8 cellular contexts compared by ENCODE assay signal in genomic region chr9:128361296-128361980, GRCh38. TPM values are rescaled to one million over a fixed set of nuclear protein-coding genes. Genes with fewer than 3 reads are reported as not detected.
A peak's percentile ranks its signal among the peaks of the same experiment; 100 is the strongest.
DNase-seq lines count a peak whose midpoint lies in the region; ATAC-seq and TF ChIP-seq lines count a peak whose summit lies in the region.

No MANE protein-coding gene starts in this region.

- no peaks in the 10 kb centered on the region for H3K36me3 Mint-ChIP-seq in activated T-cell treated with anti-CD3 and anti-CD28 coated beads, Interleukin-2, amount 50 U/mL, for 72 hours (ENCODE audit: insufficient read depth in 2 of 2)

- peak in 1 of 2 donors; percentile 16 for ATAC-seq in activated T-cell treated with anti-CD3 and anti-CD28 coated beads, Interleukin-2, amount 50 U/mL, for 72 hours (replicated peaks in 1 of 2)
- ATAC-seq in lung (ENCODE audit: insufficient read depth, low FRiP score), result peak; percentile 23
- ATAC-seq in HG03520 (IDR thresholded peaks at IDR 0.05; ENCODE audit: unreplicated experiment), result no peak
- ATAC-seq in HG02798 (IDR thresholded peaks at IDR 0.05; ENCODE audit: poor library complexity, unreplicated experiment), result no peak

- no peak for TF ChIP-seq EP300 in transverse colon (IDR thresholded peaks at IDR 0.05; ENCODE audit: low read depth)

- no peaks in the 10 kb centered on the region for H3K9me3 Mint-ChIP-seq in activated T-cell treated with anti-CD3 and anti-CD28 coated beads, Interleukin-2, amount 50 U/mL, for 72 hours

- no peak for TF ChIP-seq CTCF in lung (IDR thresholded peaks at IDR 0.05; ENCODE audit: control extremely low read depth, extremely low read depth)
- TF ChIP-seq CTCF in transverse colon (IDR thresholded peaks at IDR 0.05), result no peak

- no peak for TF ChIP-seq POLR2A in transverse colon (IDR thresholded peaks at IDR 0.05)

- peaks cover 0 to 2% of the 10 kb centered on the region in 2 donors for H3K4me1 ChIP-seq in lung (ENCODE audit: control insufficient read depth in 2 of 2, insufficient read depth in 2 of 2, low read length in 2 of 2)
- peaks cover 6 to 23% (median 20%) of the 10 kb centered on the region in 4 donors for H3K4me1 ChIP-seq in transverse colon

- in situ Hi-C loops in transverse colon (cut with MboI; ENCODE audit: low pct_ligation_motif_present in 1 of 4, low pct_unique_long_range_greater_than_20kb in 1 of 4, low sequenced_read_pairs in 3 of 4), result no loop called here

- H3K9me3 ChIP-seq in lung (ENCODE audit: control insufficient read depth in 2 of 2, insufficient read depth in 1 of 2, low read length in 1 of 2), result no peaks in the 10 kb centered on the region
- H3K9me3 ChIP-seq in transverse colon, result no peaks in the 10 kb centered on the region

- intact Hi-C loops in transverse colon (cut with DNase I; ENCODE audit: low total_unique reads), result no loop called here

- H3K27me3 Mint-ChIP-seq in activated T-cell treated with anti-CD3 and anti-CD28 coated beads, Interleukin-2, amount 50 U/mL, for 72 hours (ENCODE audit: low read depth), result no peaks in the 10 kb centered on the region

- H3K4me3 Mint-ChIP-seq in activated T-cell treated with anti-CD3 and anti-CD28 coated beads, Interleukin-2, amount 50 U/mL, for 72 hours, result peak overlapping the region; percentile 62 to 86

- H3K27ac ChIP-seq in angular gyrus (ENCODE audit: low read depth, low read length) (peak overlapping the region; percentile 97), lung (ENCODE audit: low read depth in 1 of 2, low read length in 1 of 2) (peak overlapping the region in 1 of 2 donors; percentile 79), transverse colon (peak overlapping the region; percentile 23 to 71 (median 56))

- H3K4me3 ChIP-seq in lung (no peak overlapping the region), transverse colon (peak overlapping the region in 2 of 4 donors; percentile 32 to 53)

- peaks cover 16% of the 10 kb centered on the region for H3K4me1 Mint-ChIP-seq in activated T-cell treated with anti-CD3 and anti-CD28 coated beads, Interleukin-2, amount 50 U/mL, for 72 hours (ENCODE audit: low read depth)

- H3K27me3 ChIP-seq in lung (ENCODE audit: control insufficient read depth, insufficient read depth) (no peaks in the 10 kb centered on the region), transverse colon (no peaks in the 10 kb centered on the region)

- H3K27ac Mint-ChIP-seq in activated T-cell treated with anti-CD3 and anti-CD28 coated beads, Interleukin-2, amount 50 U/mL, for 72 hours, result no peak overlapping the region

- 50 to 63% methylated on average over 14 of the region's 14 CpGs for WGBS in lung, 2 donors
- WGBS in transverse colon (ENCODE audit: low coverage in 1 of 2), 2 donors, result 49% methylated on average over 14 of the region's 14 CpGs; no CpG with 5 or more reads in 1 of the 2 donors

- DNase-seq in activated T-cell treated with anti-CD3 and anti-CD28 coated beads, Interleukin-2, amount 50 U/mL, for 72 hours, result no peak
- DNase-seq in activated T-cell treated with anti-CD3 and anti-CD28 coated beads, Interleukin-2, amount 50 U/mL, for 48 hours, result no peak
- DNase-seq in lung (ENCODE audit: low spot score) (no peak), transverse colon (no peak), NCI-H774 (lab: John Stamatoyannopoulos, UW) (no peak)

- peaks cover 0 to 6% of the 10 kb centered on the region in 2 donors for H3K36me3 ChIP-seq in lung (ENCODE audit: control insufficient read depth in 2 of 2, insufficient read depth in 2 of 2, low read length in 2 of 2)
- H3K36me3 ChIP-seq in transverse colon, result no peaks in the 10 kb centered on the region

RNA-seq across cellular contexts. Expression of gene URM1, which starts 9.7 kb away (rescaled TPM):
- total RNA-seq in activated T-cell treated with anti-CD3 and anti-CD28 coated beads, Interleukin-2, amount 50 U/mL, for 72 hours, result 10 to 100 TPM; 62.8 to 69.3 TPM
- total RNA-seq in lung, result 10 to 100 TPM; 57.1 to 67.2 TPM
- polyA plus RNA-seq in lung, result 10 to 100 TPM; 35.1 to 65.6 TPM
- 10 to 100 TPM; 24.7 to 37.5 (median 27.9) TPM for total RNA-seq in transverse colon

RNA-seq across cellular contexts. Expression of gene SLC27A4, which starts 21.1 kb away (rescaled TPM):
- 10 to 100 TPM; 10.2 to 10.8 TPM for total RNA-seq in activated T-cell treated with anti-CD3 and anti-CD28 coated beads, Interleukin-2, amount 50 U/mL, for 72 hours
- total RNA-seq in lung, result 10 to 100 TPM in 1 of 2 donors, 1 to 10 TPM in 1; 6.8 to 25.2 TPM
- polyA plus RNA-seq in lung, result 10 to 100 TPM; 23.3 to 29.7 TPM
- 10 to 100 TPM; 26.3 to 92.4 (median 44.2) TPM for total RNA-seq in transverse colon

RNA-seq across cellular contexts. Expression of gene COQ4, which starts 38.8 kb away (rescaled TPM):
- 10 to 100 TPM; 29.4 to 35.8 TPM for total RNA-seq in activated T-cell treated with anti-CD3 and anti-CD28 coated beads, Interleukin-2, amount 50 U/mL, for 72 hours
- total RNA-seq in lung (10 to 100 TPM; 32.4 to 63.8 TPM), transverse colon (100 to 1,000 TPM in 3 of 4 donors, 10 to 100 TPM in 1; 90.8 to 117 (median 109) TPM)
- 10 to 100 TPM; 40.8 to 57.5 TPM for polyA plus RNA-seq in lung

RNA-seq across cellular contexts. Expression of gene TRUB2, which starts 39.2 kb away (rescaled TPM):
- total RNA-seq in activated T-cell treated with anti-CD3 and anti-CD28 coated beads, Interleukin-2, amount 50 U/mL, for 72 hours, result 10 to 100 TPM; 17.6 to 24.4 TPM
- total RNA-seq in lung, result 10 to 100 TPM; 17.2 to 28.9 TPM
- polyA plus RNA-seq in lung, result 10 to 100 TPM; 14.6 to 17.1 TPM
- 10 to 100 TPM in 3 of 4 donors, 1 to 10 TPM in 1; 6.0 to 47.0 (median 12.5) TPM for total RNA-seq in transverse colon

RNA-seq across cellular contexts. Expression of gene CERCAM, which starts 59.2 kb away (rescaled TPM):
- 1 to 10 TPM; 2.7 to 5.9 TPM for total RNA-seq in activated T-cell treated with anti-CD3 and anti-CD28 coated beads, Interleukin-2, amount 50 U/mL, for 72 hours
- total RNA-seq in lung (10 to 100 TPM; 17.9 to 27.5 TPM), transverse colon (10 to 100 TPM in 1 of 4 donors, 1 to 10 TPM in 3; 4.5 to 19.7 (median 7.8) TPM)
- 10 to 100 TPM in 1 of 2 donors, 1 to 10 TPM in 1; 6.0 to 10.7 TPM for polyA plus RNA-seq in lung
